Comparison of ENCODE assay signal across 1 cellular context in genomic region chr6:162728706-162729105, GRCh38.
TF ChIP-seq lines count a peak whose summit lies in the region.

No MANE protein-coding gene starts in this region.

TF ChIP-seq in K562, 482 proteins besides CTCF, POLR2A, EP300 and RAD21 (continued from another document):
- TF ChIP-seq ZNF592 (IDR thresholded peaks at IDR 0.05) = no peak
- TF ChIP-seq ZNF512 (tag; IDR thresholded peaks at IDR 0.05) = no peak
- TF ChIP-seq TEAD1 (CRISPR knock-in tag; IDR thresholded peaks at IDR 0.05) = no peak
- no peak for TF ChIP-seq ZNF133 (CRISPR knock-in tag; IDR thresholded peaks at IDR 0.05)
- TF ChIP-seq, protein P1, sequence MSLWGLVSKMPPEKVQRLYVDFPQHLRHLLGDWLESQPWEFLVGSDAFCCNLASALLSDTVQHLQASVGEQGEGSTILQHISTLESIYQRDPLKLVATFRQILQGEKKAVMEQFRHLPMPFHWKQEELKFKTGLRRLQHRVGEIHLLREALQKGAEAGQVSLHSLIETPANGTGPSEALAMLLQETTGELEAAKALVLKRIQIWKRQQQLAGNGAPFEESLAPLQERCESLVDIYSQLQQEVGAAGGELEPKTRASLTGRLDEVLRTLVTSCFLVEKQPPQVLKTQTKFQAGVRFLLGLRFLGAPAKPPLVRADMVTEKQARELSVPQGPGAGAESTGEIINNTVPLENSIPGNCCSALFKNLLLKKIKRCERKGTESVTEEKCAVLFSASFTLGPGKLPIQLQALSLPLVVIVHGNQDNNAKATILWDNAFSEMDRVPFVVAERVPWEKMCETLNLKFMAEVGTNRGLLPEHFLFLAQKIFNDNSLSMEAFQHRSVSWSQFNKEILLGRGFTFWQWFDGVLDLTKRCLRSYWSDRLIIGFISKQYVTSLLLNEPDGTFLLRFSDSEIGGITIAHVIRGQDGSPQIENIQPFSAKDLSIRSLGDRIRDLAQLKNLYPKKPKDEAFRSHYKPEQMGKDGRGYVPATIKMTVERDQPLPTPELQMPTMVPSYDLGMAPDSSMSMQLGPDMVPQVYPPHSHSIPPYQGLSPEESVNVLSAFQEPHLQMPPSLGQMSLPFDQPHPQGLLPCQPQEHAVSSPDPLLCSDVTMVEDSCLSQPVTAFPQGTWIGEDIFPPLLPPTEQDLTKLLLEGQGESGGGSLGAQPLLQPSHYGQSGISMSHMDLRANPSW (CRISPR knock-in tag; IDR thresholded peaks at IDR 0.05) = no peak
- TF ChIP-seq PKNOX1 (IDR thresholded peaks at IDR 0.05) = no peak
